Comparison of ENCODE assay signal across 1 cellular context in the genomic region with DNA sequence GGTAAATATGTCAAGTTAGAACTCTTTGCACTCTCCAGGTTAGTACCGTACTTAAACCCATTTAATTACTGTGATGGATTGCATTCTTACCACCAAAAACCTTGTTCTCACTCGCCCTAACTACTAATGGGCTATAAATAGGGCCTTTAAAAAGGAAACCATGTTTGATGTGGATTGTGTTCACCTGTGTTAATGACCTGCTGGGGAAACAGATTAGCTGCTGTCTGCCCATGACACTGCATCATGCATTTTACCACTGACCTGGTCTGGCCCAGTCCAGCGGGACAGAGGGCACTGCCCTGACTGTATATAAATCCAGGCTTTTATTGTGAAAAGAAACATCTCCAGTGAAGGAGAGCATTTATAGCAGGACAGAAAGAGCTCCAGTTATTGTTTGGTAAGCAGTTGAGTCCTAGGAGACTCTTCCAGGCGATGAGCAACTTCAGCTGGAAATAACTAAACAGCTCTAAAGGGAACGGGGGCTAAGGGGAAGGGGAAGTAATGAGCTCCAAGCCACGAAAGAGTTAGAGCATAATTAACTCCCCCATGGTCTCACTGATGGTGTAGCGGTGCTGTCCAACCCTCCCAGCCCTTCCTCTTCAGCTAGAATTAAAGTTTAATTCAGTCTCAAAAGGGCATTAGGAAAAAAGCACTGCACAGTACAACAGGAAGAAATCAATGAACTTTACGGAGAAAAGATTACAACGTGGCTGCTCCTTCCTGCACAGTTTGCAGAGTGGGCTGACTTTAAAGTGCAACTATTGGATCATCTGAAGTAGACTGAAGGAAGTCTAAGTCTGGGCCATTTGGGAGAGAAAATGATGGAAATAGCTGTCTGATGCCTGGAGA.
TF ChIP-seq lines count a peak whose summit lies in the region.

No MANE protein-coding gene starts in this region.

TF ChIP-seq in H1, 55 proteins besides CTCF, POLR2A, EP300 and RAD21:
- TF ChIP-seq PHF8 (conservative IDR thresholded peaks at IDR 0.05; ENCODE audit: low read depth, low read length) (no peak), KDM1A (IDR thresholded peaks at IDR 0.05; ENCODE audit: borderline replicate concordance, low read length) (no peak), EZH2 (IDR thresholded peaks at IDR 0.05; ENCODE audit: low read depth, low read length, severe bottlenecking) (no peak), RBBP5 (IDR thresholded peaks at IDR 0.05; ENCODE audit: borderline replicate concordance, low read depth, low read length) (no peak), NANOG (IDR thresholded peaks at IDR 0.05; ENCODE audit: insufficient read depth, low read depth, low read length, poor library complexity, severe bottlenecking) (no peak)
- TF ChIP-seq, protein P1, sequence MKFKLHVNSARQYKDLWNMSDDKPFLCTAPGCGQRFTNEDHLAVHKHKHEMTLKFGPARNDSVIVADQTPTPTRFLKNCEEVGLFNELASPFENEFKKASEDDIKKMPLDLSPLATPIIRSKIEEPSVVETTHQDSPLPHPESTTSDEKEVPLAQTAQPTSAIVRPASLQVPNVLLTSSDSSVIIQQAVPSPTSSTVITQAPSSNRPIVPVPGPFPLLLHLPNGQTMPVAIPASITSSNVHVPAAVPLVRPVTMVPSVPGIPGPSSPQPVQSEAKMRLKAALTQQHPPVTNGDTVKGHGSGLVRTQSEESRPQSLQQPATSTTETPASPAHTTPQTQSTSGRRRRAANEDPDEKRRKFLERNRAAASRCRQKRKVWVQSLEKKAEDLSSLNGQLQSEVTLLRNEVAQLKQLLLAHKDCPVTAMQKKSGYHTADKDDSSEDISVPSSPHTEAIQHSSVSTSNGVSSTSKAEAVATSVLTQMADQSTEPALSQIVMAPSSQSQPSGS (IDR thresholded peaks at IDR 0.05; ENCODE audit: low read length): no peak
